8 cellular contexts compared by ENCODE assay signal in the genomic region with DNA sequence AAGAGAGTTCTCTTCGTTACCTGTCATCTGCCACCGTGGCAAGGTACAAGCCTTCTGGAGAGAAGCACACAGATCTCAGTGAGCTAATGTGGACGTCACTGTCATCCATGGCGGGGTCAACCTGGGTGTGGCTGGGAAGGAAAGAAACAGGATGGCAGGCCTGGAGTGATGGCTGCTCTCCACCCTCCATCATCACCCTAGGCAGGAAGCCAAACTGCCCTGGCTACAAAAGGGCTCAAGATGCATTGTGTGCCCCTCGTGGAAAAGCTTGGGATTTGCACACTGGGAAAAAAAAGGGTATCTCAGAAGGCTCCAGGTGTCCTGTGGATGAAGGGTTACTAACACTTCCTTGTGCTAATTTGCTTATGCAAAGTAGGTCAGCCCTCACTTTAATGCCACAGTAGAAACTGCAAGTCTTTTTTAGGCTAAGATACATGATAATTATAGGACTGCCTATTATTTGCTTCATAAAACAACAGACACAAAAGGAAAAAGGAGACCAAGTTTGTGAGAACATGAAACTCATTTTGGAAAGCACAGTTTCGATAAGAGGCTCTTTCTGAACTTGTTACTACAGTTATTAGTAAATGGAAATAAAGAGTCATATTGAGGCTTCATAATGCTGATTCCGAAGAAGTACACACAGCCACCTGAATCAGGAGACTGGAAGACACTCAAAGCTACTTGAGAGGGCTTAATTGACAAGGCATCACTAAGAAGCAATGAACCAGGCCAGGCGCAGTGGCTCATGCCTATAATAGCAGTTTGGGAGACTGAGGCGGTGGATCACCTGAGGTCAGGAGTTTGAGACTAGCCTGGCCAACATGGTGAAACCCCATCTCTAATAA. TPM values are rescaled to one million over a fixed set of nuclear protein-coding genes. Genes with fewer than 3 reads are reported as not detected.
DNase-seq lines count a peak whose midpoint lies in the region; ATAC-seq and TF ChIP-seq lines count a peak whose summit lies in the region.

No MANE protein-coding gene starts in this region.

- no peaks in the 10 kb centered on the region for H3K9me3 ChIP-seq in adipocyte (ENCODE audit: control insufficient read depth, low read length)

- peak; percentile 89 for ATAC-seq in activated CD4-positive, alpha-beta T cell treated with anti-CD3 and anti-CD28 coated beads for 36 hours
- peak; percentile 76 for ATAC-seq in GM21423 (IDR thresholded peaks at IDR 0.05; ENCODE audit: unreplicated experiment)
- peak; percentile 81 for ATAC-seq in HG03558 (IDR thresholded peaks at IDR 0.05; ENCODE audit: extremely low read depth, unreplicated experiment)

- H3K9me3 Mint-ChIP-seq in activated CD4-positive, alpha-beta T cell treated with anti-CD3 and anti-CD28 coated beads for 36 hours (ENCODE audit: low read depth) = peaks cover 2% of the 10 kb centered on the region
- H3K9me3 Mint-ChIP-seq in neural crest cell = no peaks in the 10 kb centered on the region

- H3K4me1 Mint-ChIP-seq in activated CD4-positive, alpha-beta T cell treated with anti-CD3 and anti-CD28 coated beads for 36 hours = peaks cover 55% of the 10 kb centered on the region
- H3K4me1 Mint-ChIP-seq in neural crest cell = peaks cover 5% of the 10 kb centered on the region

- peaks cover 21% of the 10 kb centered on the region for H3K4me1 ChIP-seq in adipocyte (ENCODE audit: control insufficient read depth, insufficient read depth, low read length)

- H3K4me3 ChIP-seq in adipocyte (ENCODE audit: low read length) = no peak overlapping the region

- H3K9ac ChIP-seq in adipocyte (ENCODE audit: low read length) = no peak overlapping the region

- DNase-seq in activated CD4-positive, alpha-beta T cell treated with anti-CD3 and anti-CD28 coated beads for 36 hours = peak; percentile 60
- no peak for DNase-seq in activated CD4-positive, alpha-beta T cell treated with anti-CD3 and anti-CD28 coated beads, Interleukin-2, amount 50 U/mL, for 1 hour
- peak; percentile 20 for DNase-seq in adipocyte (ENCODE audit: low read depth)
- DNase-seq in neural crest cell (ENCODE audit: low read depth, low spot score) = no peak
- no peak for DNase-seq in mesenteric fat pad (ENCODE audit: low spot score)
- DNase-seq in cerebellar nuclear complex (lab: John Stamatoyannopoulos, UW) = no peak

- CTCF ChIA-PET in activated CD4-positive, alpha-beta T cell treated with anti-CD3 and anti-CD28 coated beads for 36 hours (lab: Charles Lee) = interaction anchor here (1.0 to 5.9 kb wide), 8 partner anchors 10 to 161 kb away, joined by 3 to 48 read pairs (median 5); a partner anchor contains a TSS

- peaks cover 81% of the 10 kb centered on the region for H3K36me3 Mint-ChIP-seq in activated CD4-positive, alpha-beta T cell treated with anti-CD3 and anti-CD28 coated beads for 36 hours (ENCODE audit: low read depth)
- peaks cover 21% of the 10 kb centered on the region for H3K36me3 Mint-ChIP-seq in neural crest cell (ENCODE audit: low read depth)

- POLR2A ChIA-PET in activated CD4-positive, alpha-beta T cell treated with anti-CD3 and anti-CD28 coated beads for 36 hours (lab: Charles Lee) = interaction anchor here (0.6 to 3.1 kb wide), 7 partner anchors 8 to 69 kb away, joined by 3 to 14 read pairs (median 3); a partner anchor contains a TSS

- peaks cover 96% of the 10 kb centered on the region for H3K36me3 ChIP-seq in adipocyte (ENCODE audit: control insufficient read depth, insufficient read depth, low read length, severe bottlenecking)

- peak overlapping the region; percentile 22 for H3K4me3 Mint-ChIP-seq in activated CD4-positive, alpha-beta T cell treated with anti-CD3 and anti-CD28 coated beads for 36 hours
- no peak overlapping the region for H3K4me3 Mint-ChIP-seq in neural crest cell

- H3K27me3 ChIP-seq in adipocyte (replicated peaks; ENCODE audit: control insufficient read depth, insufficient read depth, low read length) = no peaks in the 10 kb centered on the region

- TF ChIP-seq CTCF in neural crest cell (conservative IDR thresholded peaks at IDR 0.05) = no peak

- no peaks in the 10 kb centered on the region for H3K27me3 Mint-ChIP-seq in activated CD4-positive, alpha-beta T cell treated with anti-CD3 and anti-CD28 coated beads for 36 hours
- H3K27me3 Mint-ChIP-seq in neural crest cell (ENCODE audit: low read depth) = no peaks in the 10 kb centered on the region

- H3K27ac Mint-ChIP-seq in activated CD4-positive, alpha-beta T cell treated with anti-CD3 and anti-CD28 coated beads for 36 hours = peak overlapping the region; percentile 89
- H3K27ac Mint-ChIP-seq in neural crest cell (ENCODE audit: unreplicated experiment) = peak overlapping the region; percentile 15

- intact Hi-C loops in activated CD4-positive, alpha-beta T cell treated with anti-CD3 and anti-CD28 coated beads for 36 hours (cut with DNase I, micrococcal nuclease) = loop anchor here (1.0 to 10.0 kb wide), 7 partner anchors 9 to 1951 kb away; a partner anchor contains a TSS

RNA-seq across cellular contexts. Expression of a gene that starts 18.9 kb away (rescaled TPM):
- 10 to 100 TPM; 63.0 to 78.9 TPM for total RNA-seq in activated CD4-positive, alpha-beta T cell treated with anti-CD3 and anti-CD28 coated beads for 36 hours
- total RNA-seq in neural crest cell (52.6 and 53.0 TPM in 2 replicates), mesenteric fat pad (5.7 TPM)

RNA-seq across cellular contexts. Expression of a gene that starts 25.6 kb away (rescaled TPM):
- total RNA-seq in activated CD4-positive, alpha-beta T cell treated with anti-CD3 and anti-CD28 coated beads for 36 hours = 10 to 100 TPM; 57.7 to 58.2 TPM
- 77.3 and 78.6 TPM in 2 replicates for total RNA-seq in neural crest cell
- total RNA-seq in mesenteric fat pad = 122 TPM

Comparison
In these comparisons a context has a peak if more than half of its experiments do, and no peak if none do; other contexts are left out.
1. DNase-seq: peak in activated CD4-positive, alpha-beta T cell treated with anti-CD3 and anti-CD28 coated beads for 36 hours (single experiment) and adipocyte (single experiment); none in activated CD4-positive, alpha-beta T cell treated with anti-CD3 and anti-CD28 coated beads, Interleukin-2, amount 50 U/mL, for 1 hour (single experiment), neural crest cell (single experiment), mesenteric fat pad (single experiment) and cerebellar nuclear complex (0 of 2).
2. Peak in every context shown above with its lines, with median percentiles within 50 percentile points of each other: ATAC-seq.